Comparison of ENCODE assay signal across 9 cellular contexts in genomic region chr5:140549237-140550144, GRCh38. TPM values are rescaled to one million over a fixed set of nuclear protein-coding genes. Genes with fewer than 3 reads are reported as not detected.
DNase-seq lines count a peak whose midpoint lies in the region; ATAC-seq, FAIRE-seq and TF ChIP-seq lines count a peak whose summit lies in the region.
"Had no signal": no experiment of that assay in that cellular context is flagged by ENCODE, and none has a peak within 500 bp of the region (broad histone marks: within the 10 kb centered on the region; RNA-seq: fewer than 3 reads in every experiment).

No MANE protein-coding gene starts in this region.

- H3K27ac ChIP-seq in GM12878 (ENCODE audit: control insufficient read depth, insufficient read depth), result 0 out of 2 replicates have a peak overlapping the region, but pooled peaks have one; percentile 6
- no peak overlapping the region for H3K27ac ChIP-seq in HepG2 (ENCODE audit: extremely low read length, insufficient read depth, low read length)
- H3K27ac ChIP-seq in tibial nerve, result peak overlapping the region; percentile 95 to 99 (median 99)

- TF ChIP-seq RAD21 in GM12878 (IDR thresholded peaks at IDR 0.05; ENCODE audit: insufficient read depth, low read depth, low read length) (no peak), HepG2 (CRISPR knock-in tag; IDR thresholded peaks at IDR 0.05) (no peak)

- POLR2A ChIA-PET in GM12878 (lab: Charles Lee) (interaction anchor here (1.9 to 2.9 kb wide), 2 partner anchors 8 to 21 kb away, joined by 4 to 23 read pairs; partner anchors contain the start of gene SRA1), HepG2 (lab: Yijun Ruan, JAX) (interaction anchor here (1.6 to 4.5 kb wide), 2 partner anchors 9 to 170 kb away, joined by 6 to 70 read pairs; partner anchors contain the start of gene SRA1)

- H3K9ac ChIP-seq in GM12878 (ENCODE audit: control insufficient read depth, insufficient read depth, low read length) (no peak overlapping the region), HepG2 (ENCODE audit: insufficient read depth, low read depth, low read length) (no peak overlapping the region)

- H3K4me1 ChIP-seq in GM12878 (ENCODE audit: control insufficient read depth, insufficient read depth, low read length), result peaks cover 30% of the 10 kb centered on the region
- H3K4me1 ChIP-seq in HepG2 (ENCODE audit: insufficient read depth, low read length), result peaks cover 35% of the 10 kb centered on the region
- peaks cover 3 to 32% (median 24%) of the 10 kb centered on the region in 4 donors for H3K4me1 ChIP-seq in tibial nerve

- SMC1A ChIA-PET in GM12878 (lab: Charles Lee; ENCODE audit: uncharacterized antibody, unreplicated experiment), result interaction anchor here (2.3 kb wide), 1 partner anchor 170 kb away, joined by 7 read pairs; no protein-coding TSS in a partner anchor

- CTCF ChIA-PET in GM12878 (lab: Yijun Ruan, JAX) (no interaction called here), HepG2 (lab: Yijun Ruan, JAX; ENCODE audit: low intra/inter-chr PET ratio, low total read pairs) (no interaction called here)

- intact Hi-C loops in GM12878 (cut with micrococcal nuclease; ENCODE audit: unreplicated experiment) (loop anchor here (5.0 kb wide), 1 partner anchor 147 kb away; the partner anchor contains the start of gene ANKHD1), HepG2 (cut with micrococcal nuclease; ENCODE audit: unreplicated experiment) (loop anchor here (5.0 kb wide), 1 partner anchor 178 kb away; no protein-coding TSS in a partner anchor)

- BruUV-seq in GM12878 (replicated peaks; lab: Mats Ljungman, UMichigan), result no TSS peak
- no TSS peak for BruUV-seq in HepG2 (replicated peaks; lab: Mats Ljungman, UMichigan)

- H2AFZ ChIP-seq in GM12878 (ENCODE audit: control insufficient read depth, low read depth, low read length) (no peak overlapping the region), HepG2 (ENCODE audit: low read length) (no peak overlapping the region)

- H3K79me2 ChIP-seq in GM12878 (ENCODE audit: control insufficient read depth, insufficient read depth, low read length) (peaks cover 20% of the 10 kb centered on the region), HepG2 (ENCODE audit: insufficient read depth, low read length) (peaks cover 14% of the 10 kb centered on the region)

- RAD21 ChIA-PET in GM12878 (lab: Charles Lee; ENCODE audit: unreplicated experiment), result no interaction called here

- TF ChIP-seq EP300 in GM12878 (IDR thresholded peaks at IDR 0.05; ENCODE audit: borderline replicate concordance in 1 of 2, control insufficient read depth in 1 of 2, low read depth in 2 of 2, low read length in 2 of 2) (no peak), HepG2 (IDR thresholded peaks at IDR 0.05; ENCODE audit: low read depth in 2 of 2, low read length in 2 of 2) (no peak), HepG2 (CRISPR knock-in tag; IDR thresholded peaks at IDR 0.05; ENCODE audit: borderline replicate concordance) (no peak), tibial nerve (IDR thresholded peaks at IDR 0.05) (no peak)

- in situ Hi-C loops in GM12878 (cut with MboI) (no loop called here), HepG2 (cut with HindIII; ENCODE audit: extremely low pct_ligation_motif_present, low pct_unique_long_range_greater_than_20kb) (no loop called here)

- H3K36me3 ChIP-seq in MG63, result peaks cover 54% of the 10 kb centered on the region
- H3K36me3 ChIP-seq in GM12878 (ENCODE audit: control insufficient read depth in 2 of 2, insufficient read depth in 2 of 2, low read length in 1 of 2), result peaks cover 18 to 32% of the 10 kb centered on the region in 2 experiments
- H3K36me3 ChIP-seq in HepG2 (replicated peaks in 1 of 2; ENCODE audit: control insufficient read depth in 1 of 2, insufficient read depth in 2 of 2, low read length in 2 of 2), result peaks cover 12 to 46% of the 10 kb centered on the region in 2 experiments
- peaks cover 0 to 46% (median 8%) of the 10 kb centered on the region in 3 donors for H3K36me3 ChIP-seq in tibial nerve

- ATAC-seq in GM12878 (no peak), HepG2 (no peak), GM19397 (IDR thresholded peaks at IDR 0.05; ENCODE audit: unreplicated experiment) (no peak)

- no peaks in the 10 kb centered on the region for H3K9me3 ChIP-seq in MG63
- no peaks in the 10 kb centered on the region for H3K9me3 ChIP-seq in GM12878 (replicated peaks; ENCODE audit: control insufficient read depth, insufficient read depth, low read length)
- no peaks in the 10 kb centered on the region for H3K9me3 ChIP-seq in HepG2 (ENCODE audit: low read length)
- H3K9me3 ChIP-seq in tibial nerve, result no peaks in the 10 kb centered on the region

- H3K4me3 ChIP-seq in MG63 (no peak overlapping the region), GM12878 (no peak overlapping the region), HepG2 (replicated peaks in 1 of 3; ENCODE audit: insufficient read depth in 1 of 3, low read depth in 2 of 3, low read length in 3 of 3) (no peak overlapping the region), tibial nerve (no peak overlapping the region)

- FAIRE-seq in GM12878 (lab: Jason Lieb, UNC) (no peak), HepG2 (lab: Jason Lieb, UNC) (no peak)
- FAIRE-seq: endometrium had no signal

- TF ChIP-seq CTCF in GM12878 (IDR thresholded peaks at IDR 0.05 in 2 of 3, conservative IDR thresholded peaks at IDR 0.05 in 1 of 3; ENCODE audit: control insufficient read depth in 2 of 3, extremely low read depth in 1 of 3, insufficient read depth in 1 of 3, low read depth in 3 of 3, low read length in 3 of 3), result no peak
- no peak for TF ChIP-seq CTCF in HepG2 (CRISPR knock-in tag; IDR thresholded peaks at IDR 0.05)
- no peak for TF ChIP-seq CTCF in tibial nerve (IDR thresholded peaks at IDR 0.05)

- no peak overlapping the region for H3K4me2 ChIP-seq in GM12878 (ENCODE audit: control insufficient read depth, insufficient read depth)
- no peak overlapping the region for H3K4me2 ChIP-seq in HepG2 (ENCODE audit: low read depth, low read length)

- TF ChIP-seq POLR2A in GM12878 (IDR thresholded peaks at IDR 0.05; ENCODE audit: low read depth, low read length) (peak; percentile 39; the same call in 1 of the 2 replicates), HepG2 (IDR thresholded peaks at IDR 0.05; ENCODE audit: insufficient read depth in 1 of 2, low read depth in 2 of 2, low read length in 2 of 2) (no peak), tibial nerve (IDR thresholded peaks at IDR 0.05) (no peak)

- WGBS in GM12878 (ENCODE audit: insufficient coverage, insufficient replicate concordance, low lambda C conversion rate, missing lambda C conversion rate), result 100% methylated on average over 3 of the region's 3 CpGs
- WGBS in HepG2 (ENCODE audit: low lambda C conversion rate), result 100% methylated on average over 2 of the region's 3 CpGs
- whole genome bisulfite sequencing in tibial nerve, 2 donors, result 84 to 85% methylated on average over 3 of the region's 3 CpGs

- H3K27me3 ChIP-seq in MG63 (no peaks in the 10 kb centered on the region), GM12878 (replicated peaks in 1 of 2; ENCODE audit: control insufficient read depth in 2 of 2, insufficient read depth in 2 of 2, low read length in 1 of 2) (no peaks in the 10 kb centered on the region), HepG2 (ENCODE audit: control insufficient read depth in 1 of 2, insufficient read depth in 2 of 2, low read length in 2 of 2) (no peaks in the 10 kb centered on the region), tibial nerve (no peaks in the 10 kb centered on the region)

- DNase-seq in CD1c-positive myeloid dendritic cell (ENCODE audit: extremely low spot score), result peak; percentile 84
- DNase-seq in MG63, result peak; percentile 67
- no peak for DNase-seq in GM12878 (ENCODE audit: low read depth, low spot score)
- DNase-seq in HepG2 (ENCODE audit: low spot score), result no peak
- DNase-seq in tibial nerve (ENCODE audit: low spot score in 2 of 2), result peak in 1 of 2 donors; percentile 56
- DNase-seq in iPS-NIHi7 (ENCODE audit: extremely low spot score), result no peak
- no peak for DNase-seq in central memory CD4-positive, alpha-beta T cell

- H4K20me1 ChIP-seq in GM12878 (ENCODE audit: control insufficient read depth, insufficient read depth) (no peaks in the 10 kb centered on the region), HepG2 (ENCODE audit: insufficient read depth, low read length) (no peaks in the 10 kb centered on the region; the same call in none of the 2 replicates)

RNA-seq across cellular contexts. Expression of gene EIF4EBP3, which starts 2.0 kb away (rescaled TPM):
- total RNA-seq in MG63 (2014; rRNA removed; shearing (Covaris generic); ENCODE audit: low replicate concordance), result 4.0 and 4.5 TPM in 2 replicates
- not detected in 2 replicates for total RNA-seq in GM12878 (2013; cell fraction: nucleolus; rRNA removed)
- total RNA-seq in GM12878 (2014; rRNA removed) (2.0 and 3.7 TPM in 2 replicates), GM12878 (2014; rRNA removed; fragmentation: Illumina TruSeq; extraction: Trizol) (2.9 and 3.6 TPM in 2 replicates), GM12878 (2021) (6.2 and 9.3 TPM in 2 replicates), HepG2 (2016; rRNA removed; fragmentation: Illumina TruSeq; extraction: Trizol) (1.7 and 1.9 TPM in 2 replicates), tibial nerve (10 to 100 TPM; 12.3 to 29.4 (median 14.9) TPM)
- 4.1 TPM for polyA plus RNA-seq in GM12878 (2011; ENCODE audit: low read depth)
- polyA plus RNA-seq in GM12878 (2011; rRNA removed) (2.8 and 3.5 TPM in 2 replicates), GM12878 (2014; fragmentation: Illumina TruSeq; extraction: Trizol) (2.2 and 4.6 TPM in 2 replicates), GM12878 (2014; fragmentation: Nextera tagmentation; extraction: Ambion mirVana) (10 to 100 TPM in 1 of 2 experiments, 1 to 10 TPM in 1; 6.3 to 16.1 TPM), GM12878 (2014; rRNA removed) (7.5 and 8.3 TPM in 2 replicates), GM12878 (2016; fragmentation: Nextera tagmentation; extraction: Ambion mirVana) (10 to 100 TPM in 1 of 2 experiments, 1 to 10 TPM in 1; 9.5 to 10.2 TPM), HepG2 (2011; rRNA removed) (0.31 and 0.61 TPM in 2 replicates)
- polyA plus RNA-seq in GM12878 (2011; cell fraction: cytosol; rRNA removed), result 2.5 and 3.4 TPM in 2 replicates
- polyA plus RNA-seq in GM12878 (2011; cell fraction: nucleus; rRNA removed), result 2.5 and 4.2 TPM in 2 replicates
- 14.4 and 18.4 TPM in 2 replicates for polyA plus RNA-seq in GM12878 (2012)
- 2.2 and 2.6 TPM in 2 replicates for polyA minus RNA-seq in GM12878 (2011; rRNA and poly(A)+ RNA removed)
- 3.7 TPM in 1 of 2 replicates, not detected in the other for polyA minus RNA-seq in GM12878 (2011; cell fraction: cytosol; rRNA and poly(A)+ RNA removed)
- 1.6 TPM in 1 of 2 replicates, not detected in the other for polyA minus RNA-seq in GM12878 (2011; cell fraction: nucleus; rRNA and poly(A)+ RNA removed)
- 0.91 and 1.5 TPM in 2 replicates for total RNA-seq in HepG2 (2016; cell fraction: cytosol; rRNA removed; fragmentation: Illumina TruSeq; extraction: Trizol; ENCODE audit: low read depth)
- total RNA-seq in HepG2 (2016; cell fraction: insoluble cytoplasmic fraction; rRNA removed; fragmentation: Illumina TruSeq; extraction: Trizol), result 0.37 and 1.7 TPM in 2 replicates
- 1.1 and 1.7 TPM in 2 replicates for total RNA-seq in HepG2 (2016; cell fraction: membrane; rRNA removed; fragmentation: Illumina TruSeq; extraction: Trizol)
- not detected in 2 replicates for total RNA-seq in HepG2 (2016; cell fraction: nucleus; rRNA removed; fragmentation: Illumina TruSeq; extraction: Trizol)
- polyA plus RNA-seq in HepG2 (2011; cell fraction: cytosol; rRNA removed), result 0.54 and 0.85 TPM in 2 replicates
- polyA plus RNA-seq in HepG2 (2011; cell fraction: nucleus; rRNA removed), result 1.5 and 2.3 TPM in 2 replicates
- 1.8 and 6.3 TPM in 2 replicates for polyA plus RNA-seq in HepG2 (2012)
- 1.5 TPM in 2 replicates for polyA plus RNA-seq in HepG2 (2016; cell fraction: cytosol; fragmentation: Illumina TruSeq; extraction: Trizol; ENCODE audit: low read depth)
- polyA plus RNA-seq in HepG2 (2016; cell fraction: insoluble cytoplasmic fraction; fragmentation: Illumina TruSeq; extraction: Trizol; ENCODE audit: low read depth), result 0.44 and 2.1 TPM in 2 replicates
- polyA plus RNA-seq in HepG2 (2016; cell fraction: membrane; fragmentation: Illumina TruSeq; extraction: Trizol; ENCODE audit: low read depth), result 2.5 and 3.0 TPM in 2 replicates
- polyA plus RNA-seq in HepG2 (2016; cell fraction: nucleus; fragmentation: Illumina TruSeq; extraction: Trizol; ENCODE audit: insufficient read depth, low read depth), result 9.1 and 9.5 TPM in 2 replicates
- 2.0 TPM in 1 of 2 replicates, not detected in the other for polyA minus RNA-seq in HepG2 (2011; rRNA and poly(A)+ RNA removed; ENCODE audit: low replicate concordance)
- polyA minus RNA-seq in HepG2 (2011; cell fraction: cytosol; rRNA and poly(A)+ RNA removed), result 1.1 and 1.2 TPM in 2 replicates
- polyA minus RNA-seq in HepG2 (2011; cell fraction: nucleus; rRNA and poly(A)+ RNA removed), result not detected in 2 replicates

RNA-seq across cellular contexts. Expression of gene SRA1, which starts 7.8 kb away (rescaled TPM):
- 62.1 and 92.9 TPM in 2 replicates for total RNA-seq in MG63 (2014; rRNA removed; shearing (Covaris generic); ENCODE audit: low replicate concordance)
- total RNA-seq in GM12878 (2013; cell fraction: nucleolus; rRNA removed), result 20.3 and 22.3 TPM in 2 replicates
- 60.9 and 66.3 TPM in 2 replicates for total RNA-seq in GM12878 (2014; rRNA removed)
- 41.3 and 43.4 TPM in 2 replicates for total RNA-seq in GM12878 (2014; rRNA removed; fragmentation: Illumina TruSeq; extraction: Trizol)
- 53.2 and 55.2 TPM in 2 replicates for total RNA-seq in GM12878 (2021)
- polyA plus RNA-seq in GM12878 (2011; ENCODE audit: low read depth), result 29.9 TPM
- 36.6 and 44.3 TPM in 2 replicates for polyA plus RNA-seq in GM12878 (2011; rRNA removed)
- polyA plus RNA-seq in GM12878 (2011; cell fraction: cytosol; rRNA removed), result 46.4 and 51.0 TPM in 2 replicates
- 68.5 and 77.1 TPM in 2 replicates for polyA plus RNA-seq in GM12878 (2011; cell fraction: nucleus; rRNA removed)
- polyA plus RNA-seq in GM12878 (2012), result 37.7 and 41.4 TPM in 2 replicates
- polyA plus RNA-seq in GM12878 (2014; fragmentation: Illumina TruSeq; extraction: Trizol), result 51.0 and 56.9 TPM in 2 replicates
- polyA plus RNA-seq in GM12878 (2014; fragmentation: Nextera tagmentation; extraction: Ambion mirVana), result 10 to 100 TPM; 35.3 to 52.7 TPM
- 59.7 and 61.2 TPM in 2 replicates for polyA plus RNA-seq in GM12878 (2014; rRNA removed)
- polyA plus RNA-seq in GM12878 (2016; fragmentation: Nextera tagmentation; extraction: Ambion mirVana), result 100 to 1,000 TPM; 115 to 127 TPM
- polyA minus RNA-seq in GM12878 (2011; rRNA and poly(A)+ RNA removed), result 19.7 and 20.7 TPM in 2 replicates
- polyA minus RNA-seq in GM12878 (2011; cell fraction: cytosol; rRNA and poly(A)+ RNA removed), result 10.6 and 15.5 TPM in 2 replicates
- polyA minus RNA-seq in GM12878 (2011; cell fraction: nucleus; rRNA and poly(A)+ RNA removed), result 13.1 and 24.1 TPM in 2 replicates
- total RNA-seq in HepG2 (2016; rRNA removed; fragmentation: Illumina TruSeq; extraction: Trizol), result 32.8 and 38.1 TPM in 2 replicates
- 39.0 and 47.9 TPM in 2 replicates for total RNA-seq in HepG2 (2016; cell fraction: cytosol; rRNA removed; fragmentation: Illumina TruSeq; extraction: Trizol; ENCODE audit: low read depth)
- total RNA-seq in HepG2 (2016; cell fraction: insoluble cytoplasmic fraction; rRNA removed; fragmentation: Illumina TruSeq; extraction: Trizol), result 31.9 and 32.7 TPM in 2 replicates
- total RNA-seq in HepG2 (2016; cell fraction: membrane; rRNA removed; fragmentation: Illumina TruSeq; extraction: Trizol), result 39.6 and 41.8 TPM in 2 replicates
- 15.1 and 15.3 TPM in 2 replicates for total RNA-seq in HepG2 (2016; cell fraction: nucleus; rRNA removed; fragmentation: Illumina TruSeq; extraction: Trizol)
- 14.2 and 15.6 TPM in 2 replicates for polyA plus RNA-seq in HepG2 (2011; rRNA removed)
- polyA plus RNA-seq in HepG2 (2011; cell fraction: cytosol; rRNA removed), result 16.8 and 19.0 TPM in 2 replicates
- polyA plus RNA-seq in HepG2 (2011; cell fraction: nucleus; rRNA removed), result 9.8 and 10.4 TPM in 2 replicates
- 11.6 and 17.9 TPM in 2 replicates for polyA plus RNA-seq in HepG2 (2012)
- 62.2 and 65.0 TPM in 2 replicates for polyA plus RNA-seq in HepG2 (2016; cell fraction: cytosol; fragmentation: Illumina TruSeq; extraction: Trizol; ENCODE audit: low read depth)
- 33.8 and 43.4 TPM in 2 replicates for polyA plus RNA-seq in HepG2 (2016; cell fraction: insoluble cytoplasmic fraction; fragmentation: Illumina TruSeq; extraction: Trizol; ENCODE audit: low read depth)
- polyA plus RNA-seq in HepG2 (2016; cell fraction: membrane; fragmentation: Illumina TruSeq; extraction: Trizol; ENCODE audit: low read depth), result 38.5 and 50.1 TPM in 2 replicates
- polyA plus RNA-seq in HepG2 (2016; cell fraction: nucleus; fragmentation: Illumina TruSeq; extraction: Trizol; ENCODE audit: insufficient read depth, low read depth), result 26.2 and 27.3 TPM in 2 replicates
- 8.3 and 20.3 TPM in 2 replicates for polyA minus RNA-seq in HepG2 (2011; rRNA and poly(A)+ RNA removed; ENCODE audit: low replicate concordance)
- polyA minus RNA-seq in HepG2 (2011; cell fraction: cytosol; rRNA and poly(A)+ RNA removed), result 8.6 and 9.0 TPM in 2 replicates
- 10.8 and 11.3 TPM in 2 replicates for polyA minus RNA-seq in HepG2 (2011; cell fraction: nucleus; rRNA and poly(A)+ RNA removed)
- 10 to 100 TPM; 16.6 to 23.7 (median 19.2) TPM for total RNA-seq in tibial nerve

RNA-seq across cellular contexts. Expression of gene APBB3, which starts 14.9 kb away (rescaled TPM):
- 7.2 and 12.5 TPM in 2 replicates for total RNA-seq in MG63 (2014; rRNA removed; shearing (Covaris generic); ENCODE audit: low replicate concordance)
- total RNA-seq in GM12878 (2013; cell fraction: nucleolus; rRNA removed), result 92.4 and 112 TPM in 2 replicates
- total RNA-seq in GM12878 (2014; rRNA removed) (10.7 and 13.7 TPM in 2 replicates), GM12878 (2014; rRNA removed; fragmentation: Illumina TruSeq; extraction: Trizol) (6.1 and 6.2 TPM in 2 replicates), GM12878 (2021) (19.2 and 20.0 TPM in 2 replicates), HepG2 (2016; rRNA removed; fragmentation: Illumina TruSeq; extraction: Trizol) (0.22 and 0.38 TPM in 2 replicates), tibial nerve (10 to 100 TPM; 43.7 to 70.8 (median 48.4) TPM)
- 16.6 TPM for polyA plus RNA-seq in GM12878 (2011; ENCODE audit: low read depth)
- polyA plus RNA-seq in GM12878 (2011; rRNA removed) (25.0 and 33.3 TPM in 2 replicates), GM12878 (2014; fragmentation: Illumina TruSeq; extraction: Trizol) (8.1 and 11.1 TPM in 2 replicates), GM12878 (2014; fragmentation: Nextera tagmentation; extraction: Ambion mirVana) (under 1 TPM; 0.35 to 0.84 TPM), GM12878 (2014; rRNA removed) (25.0 and 28.1 TPM in 2 replicates), GM12878 (2016; fragmentation: Nextera tagmentation; extraction: Ambion mirVana) (10 to 100 TPM; 15.0 to 15.6 TPM), HepG2 (2011; rRNA removed) (0.78 and 1.4 TPM in 2 replicates)
- 29.4 and 37.5 TPM in 2 replicates for polyA plus RNA-seq in GM12878 (2011; cell fraction: cytosol; rRNA removed)
- polyA plus RNA-seq in GM12878 (2011; cell fraction: nucleus; rRNA removed), result 292 and 410 TPM in 2 replicates
- 27.7 and 28.7 TPM in 2 replicates for polyA plus RNA-seq in GM12878 (2012)
- polyA minus RNA-seq in GM12878 (2011; rRNA and poly(A)+ RNA removed), result 34.0 and 38.3 TPM in 2 replicates
- polyA minus RNA-seq in GM12878 (2011; cell fraction: cytosol; rRNA and poly(A)+ RNA removed), result 7.1 and 8.5 TPM in 2 replicates
- 49.9 and 76.9 TPM in 2 replicates for polyA minus RNA-seq in GM12878 (2011; cell fraction: nucleus; rRNA and poly(A)+ RNA removed)
- not detected in 2 replicates for total RNA-seq in HepG2 (2016; cell fraction: cytosol; rRNA removed; fragmentation: Illumina TruSeq; extraction: Trizol; ENCODE audit: low read depth)
- 0.24 TPM in 1 of 2 replicates, not detected in the other for total RNA-seq in HepG2 (2016; cell fraction: insoluble cytoplasmic fraction; rRNA removed; fragmentation: Illumina TruSeq; extraction: Trizol)
- total RNA-seq in HepG2 (2016; cell fraction: membrane; rRNA removed; fragmentation: Illumina TruSeq; extraction: Trizol), result not detected in 2 replicates
- total RNA-seq in HepG2 (2016; cell fraction: nucleus; rRNA removed; fragmentation: Illumina TruSeq; extraction: Trizol), result 0.43 and 0.78 TPM in 2 replicates
- 0.17 and 0.21 TPM in 2 replicates for polyA plus RNA-seq in HepG2 (2011; cell fraction: cytosol; rRNA removed)
- 9.0 and 9.1 TPM in 2 replicates for polyA plus RNA-seq in HepG2 (2011; cell fraction: nucleus; rRNA removed)
- polyA plus RNA-seq in HepG2 (2012), result 0.38 and 0.51 TPM in 2 replicates
- polyA plus RNA-seq in HepG2 (2016; cell fraction: cytosol; fragmentation: Illumina TruSeq; extraction: Trizol; ENCODE audit: low read depth), result not detected in 2 replicates
- not detected in 2 replicates for polyA plus RNA-seq in HepG2 (2016; cell fraction: insoluble cytoplasmic fraction; fragmentation: Illumina TruSeq; extraction: Trizol; ENCODE audit: low read depth)
- not detected in 2 replicates for polyA plus RNA-seq in HepG2 (2016; cell fraction: membrane; fragmentation: Illumina TruSeq; extraction: Trizol; ENCODE audit: low read depth)
- 1.9 and 2.0 TPM in 2 replicates for polyA plus RNA-seq in HepG2 (2016; cell fraction: nucleus; fragmentation: Illumina TruSeq; extraction: Trizol; ENCODE audit: insufficient read depth, low read depth)
- polyA minus RNA-seq in HepG2 (2011; rRNA and poly(A)+ RNA removed; ENCODE audit: low replicate concordance), result 0.68 and 26.5 TPM in 2 replicates
- polyA minus RNA-seq in HepG2 (2011; cell fraction: cytosol; rRNA and poly(A)+ RNA removed), result 0.70 TPM in 1 of 2 replicates, not detected in the other
- polyA minus RNA-seq in HepG2 (2011; cell fraction: nucleus; rRNA and poly(A)+ RNA removed), result 1.3 and 3.2 TPM in 2 replicates

RNA-seq across cellular contexts. Expression of gene SLC35A4, which starts 15.1 kb away (rescaled TPM):
- total RNA-seq in MG63 (2014; rRNA removed; shearing (Covaris generic); ENCODE audit: low replicate concordance), result 21.7 and 24.8 TPM in 2 replicates
- 21.0 and 26.2 TPM in 2 replicates for total RNA-seq in GM12878 (2013; cell fraction: nucleolus; rRNA removed)
- 36.9 and 44.6 TPM in 2 replicates for total RNA-seq in GM12878 (2014; rRNA removed)
- total RNA-seq in GM12878 (2014; rRNA removed; fragmentation: Illumina TruSeq; extraction: Trizol), result 22.2 and 23.8 TPM in 2 replicates
- total RNA-seq in GM12878 (2021), result 133 and 134 TPM in 2 replicates
- polyA plus RNA-seq in GM12878 (2011; ENCODE audit: low read depth), result 164 TPM
- polyA plus RNA-seq in GM12878 (2011; rRNA removed), result 57.1 and 167 TPM in 2 replicates
- polyA plus RNA-seq in GM12878 (2011; cell fraction: cytosol; rRNA removed), result 166 and 217 TPM in 2 replicates
- polyA plus RNA-seq in GM12878 (2011; cell fraction: nucleus; rRNA removed), result 93.5 and 103 TPM in 2 replicates
- 83.8 and 159 TPM in 2 replicates for polyA plus RNA-seq in GM12878 (2012)
- 145 and 150 TPM in 2 replicates for polyA plus RNA-seq in GM12878 (2014; fragmentation: Illumina TruSeq; extraction: Trizol)
- 10 to 100 TPM; 27.8 to 31.7 TPM for polyA plus RNA-seq in GM12878 (2014; fragmentation: Nextera tagmentation; extraction: Ambion mirVana)
- polyA plus RNA-seq in GM12878 (2014; rRNA removed), result 96.4 and 103 TPM in 2 replicates
- 100 to 1,000 TPM; 132 to 154 TPM for polyA plus RNA-seq in GM12878 (2016; fragmentation: Nextera tagmentation; extraction: Ambion mirVana)
- polyA minus RNA-seq in GM12878 (2011; rRNA and poly(A)+ RNA removed), result 119 and 156 TPM in 2 replicates
- polyA minus RNA-seq in GM12878 (2011; cell fraction: cytosol; rRNA and poly(A)+ RNA removed), result 28.9 and 34.4 TPM in 2 replicates
- polyA minus RNA-seq in GM12878 (2011; cell fraction: nucleus; rRNA and poly(A)+ RNA removed), result 21.9 and 29.4 TPM in 2 replicates
- total RNA-seq in HepG2 (2016; rRNA removed; fragmentation: Illumina TruSeq; extraction: Trizol), result 0.71 and 0.95 TPM in 2 replicates
- 0.18 and 0.20 TPM in 2 replicates for total RNA-seq in HepG2 (2016; cell fraction: cytosol; rRNA removed; fragmentation: Illumina TruSeq; extraction: Trizol; ENCODE audit: low read depth)
- 0.55 and 1.4 TPM in 2 replicates for total RNA-seq in HepG2 (2016; cell fraction: insoluble cytoplasmic fraction; rRNA removed; fragmentation: Illumina TruSeq; extraction: Trizol)
- 1.3 TPM in 2 replicates for total RNA-seq in HepG2 (2016; cell fraction: membrane; rRNA removed; fragmentation: Illumina TruSeq; extraction: Trizol)
- total RNA-seq in HepG2 (2016; cell fraction: nucleus; rRNA removed; fragmentation: Illumina TruSeq; extraction: Trizol), result 0.50 and 1.2 TPM in 2 replicates
- polyA plus RNA-seq in HepG2 (2011; rRNA removed), result 4.0 and 5.0 TPM in 2 replicates
- polyA plus RNA-seq in HepG2 (2011; cell fraction: cytosol; rRNA removed), result 2.0 and 2.4 TPM in 2 replicates
- polyA plus RNA-seq in HepG2 (2011; cell fraction: nucleus; rRNA removed), result 1.8 and 2.8 TPM in 2 replicates
- polyA plus RNA-seq in HepG2 (2012), result 1.7 and 2.1 TPM in 2 replicates
- 0.37 and 0.50 TPM in 2 replicates for polyA plus RNA-seq in HepG2 (2016; cell fraction: cytosol; fragmentation: Illumina TruSeq; extraction: Trizol; ENCODE audit: low read depth)
- polyA plus RNA-seq in HepG2 (2016; cell fraction: insoluble cytoplasmic fraction; fragmentation: Illumina TruSeq; extraction: Trizol; ENCODE audit: low read depth), result 1.2 and 1.3 TPM in 2 replicates
- 1.8 TPM in 2 replicates for polyA plus RNA-seq in HepG2 (2016; cell fraction: membrane; fragmentation: Illumina TruSeq; extraction: Trizol; ENCODE audit: low read depth)
- polyA plus RNA-seq in HepG2 (2016; cell fraction: nucleus; fragmentation: Illumina TruSeq; extraction: Trizol; ENCODE audit: insufficient read depth, low read depth), result 1.0 and 1.4 TPM in 2 replicates
- polyA minus RNA-seq in HepG2 (2011; rRNA and poly(A)+ RNA removed; ENCODE audit: low replicate concordance), result 4.2 and 169 TPM in 2 replicates
- 0.79 TPM in 2 replicates for polyA minus RNA-seq in HepG2 (2011; cell fraction: cytosol; rRNA and poly(A)+ RNA removed)
- 1.0 and 1.5 TPM in 2 replicates for polyA minus RNA-seq in HepG2 (2011; cell fraction: nucleus; rRNA and poly(A)+ RNA removed)
- total RNA-seq in tibial nerve, result 10 to 100 TPM; 22.9 to 36.9 (median 26.8) TPM

Comparison
In these comparisons a context has a peak if more than half of its experiments do, and no peak if none do; other contexts are left out.
1. DNase-seq: peak in CD1c-positive myeloid dendritic cell (single experiment) and MG63 (single experiment); none in GM12878 (single experiment), HepG2 (single experiment), iPS-NIHi7 (single experiment) and central memory CD4-positive, alpha-beta T cell (single experiment).